Comparison of ENCODE assay signal across 14 cellular contexts in genomic region chr3:195178124-195178910, GRCh38.
DNase-seq lines count a peak whose midpoint lies in the region; ATAC-seq and TF ChIP-seq lines count a peak whose summit lies in the region.
"Had no signal": no experiment of that assay in that cellular context is flagged by ENCODE, and none has a peak within 500 bp of the region (broad histone marks: within the 10 kb centered on the region; RNA-seq: fewer than 3 reads in every experiment).

No MANE protein-coding gene starts in this region.

- peaks cover 21% of the 10 kb centered on the region for H3K36me3 Mint-ChIP-seq in T-cell

- in situ Hi-C loops in KBM-7 (cut with MboI; ENCODE audit: low pct_unique_long_range_greater_than_20kb, low sequenced_read_pairs), result no loop called here

- ATAC-seq in HG02610 (IDR thresholded peaks at IDR 0.05; ENCODE audit: unreplicated experiment), result no peak
- no peak for ATAC-seq in T-cell (replicated peaks in 1 of 4)
- ATAC-seq in GM21526 (IDR thresholded peaks at IDR 0.05; ENCODE audit: low FRiP score, unreplicated experiment), result no peak

- DNase-seq in AG20443 (ENCODE audit: low spot score) (peak; percentile 44), KBM-7 (peak; percentile 98), hepatic stellate cell (ENCODE audit: low spot score) (peak; percentile 43), T-cell (no peak), HK-2 (ENCODE audit: unreplicated experiment) (no peak)
- DNase-seq: activated naive CD8-positive, alpha-beta T cell treated with anti-CD3 and anti-CD28 coated beads, Interleukin-2, amount 10 ng/mL, durations not matched to agents 7 days and 5 days; mesendoderm; NCI-H526 had no signal

- H3K27ac ChIP-seq in VCaP, result peak overlapping the region; percentile 76
- H3K27ac ChIP-seq: SK-N-MC, thyroid gland had no signal

- POLR2A ChIA-PET in T-cell (lab: Charles Lee), result interaction anchor here in 1 of 2 donors (0.7 kb wide), 1 partner anchor 305 kb away, joined by 4 read pairs; no protein-coding TSS in a partner anchor

- H3K4me3 Mint-ChIP-seq in T-cell, result peak overlapping the region in 1 of 3 donors; percentile 22
- H3K4me3 Mint-ChIP-seq: activated naive CD8-positive, alpha-beta T cell treated with anti-CD3 and anti-CD28 coated beads, Interleukin-2, amount 10 ng/mL, durations not matched to agents 7 days and 5 days; B cell had no signal

- H3K4me1 Mint-ChIP-seq in T-cell, result peaks cover 22 to 25% (median 25%) of the 10 kb centered on the region in 3 donors

- H3K27me3 Mint-ChIP-seq in T-cell, result no peaks in the 10 kb centered on the region
- H3K27me3 Mint-ChIP-seq: activated naive CD8-positive, alpha-beta T cell treated with anti-CD3 and anti-CD28 coated beads, Interleukin-2, amount 10 ng/mL, durations not matched to agents 7 days and 5 days had no signal

- CTCF ChIA-PET in T-cell (lab: Charles Lee), result no interaction called here

- no peak for TF ChIP-seq CTCF in VCaP (conservative IDR thresholded peaks at IDR 0.05)

- H3K27ac Mint-ChIP-seq in T-cell, result no peak overlapping the region
- H3K27ac Mint-ChIP-seq: activated naive CD8-positive, alpha-beta T cell treated with anti-CD3 and anti-CD28 coated beads, Interleukin-2, amount 10 ng/mL, durations not matched to agents 7 days and 5 days; B cell had no signal

- H3K9me3 Mint-ChIP-seq in T-cell, result no peaks in the 10 kb centered on the region
- H3K9me3 Mint-ChIP-seq: activated naive CD8-positive, alpha-beta T cell treated with anti-CD3 and anti-CD28 coated beads, Interleukin-2, amount 10 ng/mL, durations not matched to agents 7 days and 5 days had no signal

Comparison
In these comparisons a context has a peak if more than half of its experiments do, and no peak if none do; other contexts are left out.
1. DNase-seq: peak in AG20443 (single experiment), KBM-7 (single experiment) and hepatic stellate cell (single experiment); none in T-cell (0 of 34) and HK-2 (single experiment).